In the genomic region with DNA sequence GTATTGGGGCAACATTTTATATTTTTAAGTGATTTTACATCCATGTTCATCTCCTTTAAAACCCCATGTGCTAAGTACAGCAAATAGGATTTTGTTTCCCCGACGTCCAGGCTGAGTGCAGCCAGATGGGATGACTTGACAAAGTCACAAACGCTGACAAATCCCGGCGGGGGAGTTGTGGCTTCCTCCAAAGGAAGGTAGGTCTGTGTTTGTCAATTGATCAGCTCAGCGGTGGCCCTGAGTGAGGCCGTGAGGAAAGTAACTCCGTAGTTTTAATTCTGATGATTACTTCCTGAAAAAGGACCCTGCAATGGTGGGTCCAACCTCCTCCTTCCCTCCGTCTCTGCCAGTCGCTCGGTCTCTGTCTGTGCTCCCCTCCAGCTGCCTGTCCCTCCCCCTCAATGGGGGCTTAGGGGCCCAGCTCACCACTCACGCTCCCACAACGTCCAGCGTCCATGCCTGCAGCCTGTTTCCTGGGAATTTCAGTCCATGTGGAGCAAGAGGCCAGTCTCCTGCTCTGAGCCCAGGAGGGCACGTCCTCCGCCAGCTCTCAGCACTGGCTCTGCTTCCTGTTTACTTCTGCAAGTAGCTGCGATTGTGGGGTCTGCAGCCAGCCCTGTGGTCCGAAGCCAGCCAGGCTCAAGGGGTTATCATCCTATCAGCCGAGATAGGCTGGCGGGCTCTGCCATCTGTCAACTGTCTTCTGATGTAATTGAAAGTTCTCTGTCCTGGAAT, we compare ENCODE assay signal across 1 cellular context.
TF ChIP-seq lines count a peak whose summit lies in the region.

No MANE protein-coding gene starts in this region.

TF ChIP-seq in K562, 482 proteins besides CTCF, POLR2A, EP300 and RAD21 (continued from another document and continues in another):
- TF ChIP-seq, protein P1, sequence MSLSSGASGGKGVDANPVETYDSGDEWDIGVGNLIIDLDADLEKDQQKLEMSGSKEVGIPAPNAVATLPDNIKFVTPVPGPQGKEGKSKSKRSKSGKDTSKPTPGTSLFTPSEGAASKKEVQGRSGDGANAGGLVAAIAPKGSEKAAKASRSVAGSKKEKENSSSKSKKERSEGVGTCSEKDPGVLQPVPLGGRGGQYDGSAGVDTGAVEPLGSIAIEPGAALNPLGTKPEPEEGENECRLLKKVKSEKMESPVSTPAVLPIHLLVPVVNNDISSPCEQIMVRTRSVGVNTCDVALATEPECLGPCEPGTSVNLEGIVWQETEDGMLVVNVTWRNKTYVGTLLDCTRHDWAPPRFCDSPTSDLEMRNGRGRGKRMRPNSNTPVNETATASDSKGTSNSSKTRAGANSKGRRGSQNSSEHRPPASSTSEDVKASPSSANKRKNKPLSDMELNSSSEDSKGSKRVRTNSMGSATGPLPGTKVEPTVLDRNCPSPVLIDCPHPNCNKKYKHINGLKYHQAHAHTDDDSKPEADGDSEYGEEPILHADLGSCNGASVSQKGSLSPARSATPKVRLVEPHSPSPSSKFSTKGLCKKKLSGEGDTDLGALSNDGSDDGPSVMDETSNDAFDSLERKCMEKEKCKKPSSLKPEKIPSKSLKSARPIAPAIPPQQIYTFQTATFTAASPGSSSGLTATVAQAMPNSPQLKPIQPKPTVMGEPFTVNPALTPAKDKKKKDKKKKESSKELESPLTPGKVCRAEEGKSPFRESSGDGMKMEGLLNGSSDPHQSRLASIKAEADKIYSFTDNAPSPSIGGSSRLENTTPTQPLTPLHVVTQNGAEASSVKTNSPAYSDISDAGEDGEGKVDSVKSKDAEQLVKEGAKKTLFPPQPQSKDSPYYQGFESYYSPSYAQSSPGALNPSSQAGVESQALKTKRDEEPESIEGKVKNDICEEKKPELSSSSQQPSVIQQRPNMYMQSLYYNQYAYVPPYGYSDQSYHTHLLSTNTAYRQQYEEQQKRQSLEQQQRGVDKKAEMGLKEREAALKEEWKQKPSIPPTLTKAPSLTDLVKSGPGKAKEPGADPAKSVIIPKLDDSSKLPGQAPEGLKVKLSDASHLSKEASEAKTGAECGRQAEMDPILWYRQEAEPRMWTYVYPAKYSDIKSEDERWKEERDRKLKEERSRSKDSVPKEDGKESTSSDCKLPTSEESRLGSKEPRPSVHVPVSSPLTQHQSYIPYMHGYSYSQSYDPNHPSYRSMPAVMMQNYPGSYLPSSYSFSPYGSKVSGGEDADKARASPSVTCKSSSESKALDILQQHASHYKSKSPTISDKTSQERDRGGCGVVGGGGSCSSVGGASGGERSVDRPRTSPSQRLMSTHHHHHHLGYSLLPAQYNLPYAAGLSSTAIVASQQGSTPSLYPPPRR (CRISPR knock-in tag; IDR thresholded peaks at IDR 0.05; ENCODE audit: borderline replicate concordance) = no peak
- TF ChIP-seq NFIC (IDR thresholded peaks at IDR 0.05) (peak; percentile 11; the same call in 1 of the 2 replicates), PURB (CRISPR knock-in tag; IDR thresholded peaks at IDR 0.05; ENCODE audit: low read depth) (no peak), RB1 (IDR thresholded peaks at IDR 0.05; ENCODE audit: low read depth) (no peak), ZBTB33 (CRISPR knock-in tag; IDR thresholded peaks at IDR 0.05) (no peak), REST (CRISPR knock-in tag; IDR thresholded peaks at IDR 0.05; ENCODE audit: low read depth) (no peak), HDAC2 (IDR thresholded peaks at IDR 0.05) (no peak), NFIX (CRISPR knock-in tag; IDR thresholded peaks at IDR 0.05; ENCODE audit: low read depth) (no peak), HNRNPL (IDR thresholded peaks at IDR 0.05; ENCODE audit: low read depth, low read length) (no peak), ZNF253 (CRISPR knock-in tag; conservative IDR thresholded peaks at IDR 0.05) (no peak), CREBBP (IDR thresholded peaks at IDR 0.05; ENCODE audit: low read depth, low read length) (no peak), CREB3L1 (IDR thresholded peaks at IDR 0.05; ENCODE audit: borderline replicate concordance, low read depth) (no peak), ELK3 (CRISPR knock-in tag; IDR thresholded peaks at IDR 0.05) (no peak), C11orf30 (IDR thresholded peaks at IDR 0.05; ENCODE audit: low read depth) (peak; percentile 54), CBX1 (IDR thresholded peaks at IDR 0.05; ENCODE audit: low read depth) (no peak), ARID3B (CRISPR knock-in tag; IDR thresholded peaks at IDR 0.05; ENCODE audit: borderline replicate concordance) (no peak), NFE2 (IDR thresholded peaks at IDR 0.05; ENCODE audit: low read depth) (peak; percentile 75), THRAP3 (IDR thresholded peaks at IDR 0.05; ENCODE audit: borderline replicate concordance) (no peak), ZNF316 (IDR thresholded peaks at IDR 0.05) (peak; percentile 29; the same call in 1 of the 2 replicates), ZNF174 (CRISPR knock-in tag; IDR thresholded peaks at IDR 0.05) (no peak), POLR2G (IDR thresholded peaks at IDR 0.05; ENCODE audit: low read depth, low read length) (no peak)
- TF ChIP-seq, protein P2, sequence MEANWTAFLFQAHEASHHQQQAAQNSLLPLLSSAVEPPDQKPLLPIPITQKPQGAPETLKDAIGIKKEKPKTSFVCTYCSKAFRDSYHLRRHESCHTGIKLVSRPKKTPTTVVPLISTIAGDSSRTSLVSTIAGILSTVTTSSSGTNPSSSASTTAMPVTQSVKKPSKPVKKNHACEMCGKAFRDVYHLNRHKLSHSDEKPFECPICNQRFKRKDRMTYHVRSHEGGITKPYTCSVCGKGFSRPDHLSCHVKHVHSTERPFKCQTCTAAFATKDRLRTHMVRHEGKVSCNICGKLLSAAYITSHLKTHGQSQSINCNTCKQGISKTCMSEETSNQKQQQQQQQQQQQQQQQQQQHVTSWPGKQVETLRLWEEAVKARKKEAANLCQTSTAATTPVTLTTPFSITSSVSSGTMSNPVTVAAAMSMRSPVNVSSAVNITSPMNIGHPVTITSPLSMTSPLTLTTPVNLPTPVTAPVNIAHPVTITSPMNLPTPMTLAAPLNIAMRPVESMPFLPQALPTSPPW (CRISPR knock-in tag; IDR thresholded peaks at IDR 0.05) = peak; percentile 22; the same call in 1 of the 2 replicates
- TF ChIP-seq, protein P3, sequence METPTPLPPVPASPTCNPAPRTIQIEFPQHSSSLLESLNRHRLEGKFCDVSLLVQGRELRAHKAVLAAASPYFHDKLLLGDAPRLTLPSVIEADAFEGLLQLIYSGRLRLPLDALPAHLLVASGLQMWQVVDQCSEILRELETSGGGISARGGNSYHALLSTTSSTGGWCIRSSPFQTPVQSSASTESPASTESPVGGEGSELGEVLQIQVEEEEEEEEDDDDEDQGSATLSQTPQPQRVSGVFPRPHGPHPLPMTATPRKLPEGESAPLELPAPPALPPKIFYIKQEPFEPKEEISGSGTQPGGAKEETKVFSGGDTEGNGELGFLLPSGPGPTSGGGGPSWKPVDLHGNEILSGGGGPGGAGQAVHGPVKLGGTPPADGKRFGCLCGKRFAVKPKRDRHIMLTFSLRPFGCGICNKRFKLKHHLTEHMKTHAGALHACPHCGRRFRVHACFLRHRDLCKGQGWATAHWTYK (CRISPR knock-in tag; IDR thresholded peaks at IDR 0.05) = no peak
- TF ChIP-seq, protein P4, sequence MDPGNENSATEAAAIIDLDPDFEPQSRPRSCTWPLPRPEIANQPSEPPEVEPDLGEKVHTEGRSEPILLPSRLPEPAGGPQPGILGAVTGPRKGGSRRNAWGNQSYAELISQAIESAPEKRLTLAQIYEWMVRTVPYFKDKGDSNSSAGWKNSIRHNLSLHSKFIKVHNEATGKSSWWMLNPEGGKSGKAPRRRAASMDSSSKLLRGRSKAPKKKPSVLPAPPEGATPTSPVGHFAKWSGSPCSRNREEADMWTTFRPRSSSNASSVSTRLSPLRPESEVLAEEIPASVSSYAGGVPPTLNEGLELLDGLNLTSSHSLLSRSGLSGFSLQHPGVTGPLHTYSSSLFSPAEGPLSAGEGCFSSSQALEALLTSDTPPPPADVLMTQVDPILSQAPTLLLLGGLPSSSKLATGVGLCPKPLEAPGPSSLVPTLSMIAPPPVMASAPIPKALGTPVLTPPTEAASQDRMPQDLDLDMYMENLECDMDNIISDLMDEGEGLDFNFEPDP (CRISPR knock-in tag; IDR thresholded peaks at IDR 0.05) = no peak
- TF ChIP-seq, protein P5, sequence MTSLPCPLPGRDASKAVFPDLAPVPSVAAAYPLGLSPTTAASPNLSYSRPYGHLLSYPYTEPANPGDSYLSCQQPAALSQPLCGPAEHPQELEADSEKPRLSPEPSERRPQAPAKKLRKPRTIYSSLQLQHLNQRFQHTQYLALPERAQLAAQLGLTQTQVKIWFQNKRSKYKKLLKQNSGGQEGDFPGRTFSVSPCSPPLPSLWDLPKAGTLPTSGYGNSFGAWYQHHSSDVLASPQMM (CRISPR knock-in tag; IDR thresholded peaks at IDR 0.05) = no peak
